In the genomic region with DNA sequence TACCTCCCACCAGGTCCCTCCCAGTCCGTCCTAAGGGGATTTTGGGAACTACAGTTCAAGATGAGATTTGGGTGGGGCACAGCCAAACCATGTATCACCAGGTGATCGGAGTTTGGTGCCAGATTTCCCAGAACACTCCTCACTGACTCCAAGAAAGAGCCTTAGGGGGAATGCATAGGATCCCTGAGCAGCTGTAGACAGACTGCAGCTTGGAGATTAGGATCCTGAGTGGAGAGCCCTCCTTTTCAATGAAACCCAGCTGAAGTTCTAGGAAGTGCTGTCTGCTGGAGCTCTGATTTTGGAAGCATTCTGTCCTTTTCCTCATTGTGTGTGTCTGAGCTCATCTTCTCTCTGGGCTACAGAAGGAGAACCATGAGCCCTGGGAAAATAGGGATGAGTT, we compare ENCODE assay signal across 8 cellular contexts. TPM values are rescaled to one million over a fixed set of nuclear protein-coding genes. Genes with fewer than 3 reads are reported as not detected.
"Had no signal": no experiment of that assay in that cellular context is flagged by ENCODE, and none has a peak within 500 bp of the region (broad histone marks: within the 10 kb centered on the region; RNA-seq: fewer than 3 reads in every experiment).

No MANE protein-coding gene starts in this region.

- H2AFZ ChIP-seq: GM23248 had no signal

- H3K4me3 Mint-ChIP-seq: IgD-negative memory B cell had no signal

- DNase-seq: GM23248, GOT3, H7 had no signal

- H3K4me1 ChIP-seq: HAP-1 had no signal

- FAIRE-seq: HepG2 had no signal

- H3K27ac Mint-ChIP-seq: IgD-negative memory B cell had no signal

- H3K4me3 ChIP-seq: GM23248, HAP-1 had no signal

- H3K27ac ChIP-seq: GM23248, HL-60 had no signal

- H3K36me3 ChIP-seq: HAP-1 had no signal

- H3K9ac ChIP-seq: GM23248 had no signal

- H3K4me1 Mint-ChIP-seq: IgD-negative memory B cell had no signal

- ATAC-seq: HCT116, HepG2 had no signal

- H3K9me3 ChIP-seq: HAP-1 had no signal

RNA-seq across cellular contexts. Expression of gene FHAD1, which starts 40.6 kb away (rescaled TPM):
- total RNA-seq: GM23248, HepG2 had no signal
- polyA plus RNA-seq: HepG2, IgD-negative memory B cell had no signal
